8 cellular contexts compared by ENCODE assay signal in the genomic region with DNA sequence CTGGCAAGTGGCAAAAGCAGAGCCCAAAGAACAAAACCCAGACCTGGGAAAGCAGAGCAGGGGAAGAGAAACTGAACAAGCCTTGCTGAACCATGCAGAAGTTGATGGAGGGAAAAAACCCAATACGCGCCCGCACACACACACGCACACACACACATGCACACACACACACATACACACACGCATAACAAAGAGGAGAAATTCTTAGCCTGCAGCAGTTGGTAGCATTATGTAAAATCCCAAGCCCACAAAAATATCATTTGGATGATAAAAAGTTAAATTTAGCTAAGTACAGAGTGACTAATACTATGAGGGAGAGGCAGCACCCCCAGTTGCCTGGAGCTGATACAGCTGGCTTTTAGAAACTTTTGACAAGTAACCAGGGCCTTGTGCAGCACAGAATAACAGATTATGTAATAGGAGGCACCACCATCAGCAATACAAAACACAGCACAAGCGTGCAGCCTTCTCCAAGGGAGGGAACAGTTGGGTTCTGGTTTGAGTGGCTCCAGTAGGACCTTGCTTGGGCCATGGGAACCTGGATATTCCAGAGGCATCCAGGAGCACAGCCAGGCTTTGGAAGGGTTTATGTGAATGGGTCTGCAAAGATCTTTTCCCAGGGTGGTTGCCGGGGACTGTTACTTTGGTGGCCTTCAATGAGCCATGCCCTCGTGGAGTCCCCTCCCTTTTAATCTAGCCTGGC. TPM values are rescaled to one million over a fixed set of nuclear protein-coding genes. Genes with fewer than 3 reads are reported as not detected.
DNase-seq lines count a peak whose midpoint lies in the region; ATAC-seq and TF ChIP-seq lines count a peak whose summit lies in the region.

No MANE protein-coding gene starts in this region.

- no peaks in the 10 kb centered on the region for H3K36me3 ChIP-seq in thyroid gland

- TF ChIP-seq POLR2A in thyroid gland (IDR thresholded peaks at IDR 0.05): no peak

- H3K9me3 ChIP-seq in thyroid gland: no peaks in the 10 kb centered on the region

- H3K4me1 ChIP-seq in thyroid gland: peaks cover 40 to 50% of the 10 kb centered on the region in 2 donors

- H3K27ac ChIP-seq in angular gyrus (ENCODE audit: low read depth, low read length): peak overlapping the region; percentile 91
- H3K27ac ChIP-seq in thyroid gland: peak overlapping the region; percentile 9 to 87 (median 29)

- TF ChIP-seq CTCF in thyroid gland (IDR thresholded peaks at IDR 0.05): no peak

- ATAC-seq in Right ventricle myocardium inferior: peak; percentile 93
- ATAC-seq in GM19035 (IDR thresholded peaks at IDR 0.05; ENCODE audit: unreplicated experiment): no peak

- DNase-seq in Right ventricle myocardium inferior (ENCODE audit: missing footprints): no peak
- DNase-seq in cardiac septum (ENCODE audit: low spot score): no peak
- DNase-seq in kidney tubule cell (ENCODE audit: low spot score): peak; percentile 26
- DNase-seq in thyroid gland: peak; percentile 29 to 49
- DNase-seq in SW 1271 (lab: John Stamatoyannopoulos, UW): no peak
- DNase-seq in NCI-H748 (lab: John Stamatoyannopoulos, UW; ENCODE audit: unreplicated experiment): no peak

- intact Hi-C loops in Right ventricle myocardium inferior (cut with DNase I) (no loop called here), cardiac septum (cut with DNase I) (loop anchor here (10.0 kb wide), 1 partner anchor 71 kb away; no protein-coding TSS in a partner anchor), thyroid gland (cut with DNase I) (no loop called here)

- 56 to 69% methylated on average over 8 of the region's 8 CpGs for WGBS in thyroid gland, 2 donors

- no peaks in the 10 kb centered on the region for H3K27me3 ChIP-seq in thyroid gland

- no peak overlapping the region for H3K4me3 ChIP-seq in thyroid gland (replicated peaks in 1 of 3)

RNA-seq across cellular contexts. Expression of a gene that starts 35.3 kb away (rescaled TPM):
- total RNA-seq in Right ventricle myocardium inferior (19.6 TPM), cardiac septum (22.2 TPM), thyroid gland (10 to 100 TPM in 2 of 4 donors, 1 to 10 TPM in 2; 4.1 to 22.4 (median 9.3) TPM)

Comparison
In these comparisons a context has a peak if more than half of its experiments do, and no peak if none do; other contexts are left out.
1. DNase-seq: peak in kidney tubule cell (single experiment) and thyroid gland (2 of 2); none in Right ventricle myocardium inferior (single experiment), cardiac septum (single experiment), SW 1271 (0 of 2) and NCI-H748 (single experiment).